1 cellular context compared by ENCODE assay signal in genomic region chr3:51538115-51538458, GRCh38.
TF ChIP-seq lines count a peak whose summit lies in the region.

No MANE protein-coding gene starts in this region.

TF ChIP-seq in GM12878, 131 proteins besides CTCF, POLR2A, EP300 and RAD21:
- no peak for TF ChIP-seq KLF5 (IDR thresholded peaks at IDR 0.05; ENCODE audit: partially characterized antibody)
- 0 out of 2 replicates have a peak, but pooled peaks have one; percentile 0 for TF ChIP-seq MLLT1 (IDR thresholded peaks at IDR 0.05)
